Comparison of ENCODE assay signal across 1 cellular context in genomic region chr12:16586350-16587109, GRCh38.
TF ChIP-seq lines count a peak whose summit lies in the region.

No MANE protein-coding gene starts in this region.

TF ChIP-seq in HepG2, 621 proteins besides CTCF, POLR2A, EP300 and RAD21 (continued from another document):
- TF ChIP-seq CREB3 (CRISPR knock-in tag; IDR thresholded peaks at IDR 0.05) (no peak), CENPX (CRISPR knock-in tag; IDR thresholded peaks at IDR 0.05) (no peak), NFKB2 (CRISPR knock-in tag; IDR thresholded peaks at IDR 0.05; ENCODE audit: borderline replicate concordance) (no peak), ZNF576 (CRISPR knock-in tag; IDR thresholded peaks at IDR 0.05) (no peak), ZNF451 (CRISPR knock-in tag; IDR thresholded peaks at IDR 0.05) (no peak), IRX3 (CRISPR knock-in tag; IDR thresholded peaks at IDR 0.05; ENCODE audit: borderline replicate concordance, low read depth) (no peak), MIXL1 (CRISPR knock-in tag; IDR thresholded peaks at IDR 0.05) (no peak), ZNF777 (CRISPR knock-in tag; IDR thresholded peaks at IDR 0.05) (no peak), ZNF674 (CRISPR knock-in tag; IDR thresholded peaks at IDR 0.05; ENCODE audit: low read depth) (no peak), KAT7 (CRISPR knock-in tag; IDR thresholded peaks at IDR 0.05; ENCODE audit: borderline replicate concordance) (no peak), FOSL1 (CRISPR knock-in tag; IDR thresholded peaks at IDR 0.05; ENCODE audit: borderline replicate concordance) (no peak), ZSCAN22 (CRISPR knock-in tag; IDR thresholded peaks at IDR 0.05) (no peak), RELA (CRISPR knock-in tag; IDR thresholded peaks at IDR 0.05) (no peak), ZBTB4 (CRISPR knock-in tag; IDR thresholded peaks at IDR 0.05; ENCODE audit: borderline replicate concordance) (no peak), FOXO1 (CRISPR knock-in tag; IDR thresholded peaks at IDR 0.05) (no peak), ZNF512B (CRISPR knock-in tag; IDR thresholded peaks at IDR 0.05; ENCODE audit: borderline replicate concordance) (no peak), ZBTB33 (CRISPR knock-in tag; IDR thresholded peaks at IDR 0.05) (no peak)
